In genomic region chr14:60272177-60272576, GRCh38 we compare ENCODE assay signal across 19 cellular contexts. TPM values are rescaled to one million over a fixed set of nuclear protein-coding genes. Genes with fewer than 3 reads are reported as not detected.
A peak's percentile ranks its signal among the peaks of the same experiment; 100 is the strongest.
DNase-seq lines count a peak whose midpoint lies in the region; ATAC-seq, FAIRE-seq and TF ChIP-seq lines count a peak whose summit lies in the region.
"Had no signal": no experiment of that assay in that cellular context is flagged by ENCODE, and none has a peak within 500 bp of the region (broad histone marks: within the 10 kb centered on the region; RNA-seq: fewer than 3 reads in every experiment).

No MANE protein-coding gene starts in this region.

- DNase-seq in DND-41 (no peak), K562 (ENCODE audit: extremely low read depth in 1 of 4, low spot score in 3 of 4) (no peak), pancreas (no peak), NOMO-1 treated with dmso at 0.1 percent for 144 hours (lab: John Stamatoyannopoulos, UW; ENCODE audit: unreplicated experiment) (no peak), stomach (no peak), SKM-1 (lab: John Stamatoyannopoulos, UW; ENCODE audit: unreplicated experiment) (no peak)
- DNase-seq: CD4-positive, alpha-beta T cell; DMS53; KG1; NCI-H1048; NCI-H1436 treated with DMSO at 0.1 percent for 48 hours; NCI-H2081 treated with DMSO at 0.1 percent for 48 hours; NCI-H226; NCI-H524 treated with DMSO at 0.1 percent for 48 hours; RPMI8226; SIG-M5 had no signal

- TF ChIP-seq CTCF in DND-41 (IDR thresholded peaks at IDR 0.05; ENCODE audit: borderline replicate concordance, extremely low read depth, low read length, poor library complexity, severe bottlenecking) (peak; percentile 17), Loucy (conservative IDR thresholded peaks at IDR 0.05; ENCODE audit: low read length) (peak; percentile 46), K562 (IDR thresholded peaks at IDR 0.05 in 2 of 3, conservative IDR thresholded peaks at IDR 0.05 in 1 of 3; ENCODE audit: insufficient read depth in 2 of 3, low read depth in 1 of 3, low read length in 3 of 3) (peak in 1 of 3 experiments; percentile 6; a peak in 1 of 6 replicates), pancreas (IDR thresholded peaks at IDR 0.05) (no peak), stomach (IDR thresholded peaks at IDR 0.05) (no peak)

- no peak overlapping the region for H3K9ac ChIP-seq in DND-41 (ENCODE audit: low read depth, low read length)
- no peak overlapping the region for H3K9ac ChIP-seq in Loucy (ENCODE audit: low read depth, low read length, poor library complexity, severe bottlenecking)
- H3K9ac ChIP-seq in K562 (ENCODE audit: insufficient read depth in 1 of 2, low read depth in 2 of 2, low read length in 2 of 2) = no peak overlapping the region

- no peaks in the 10 kb centered on the region for H3K36me3 ChIP-seq in DND-41 (ENCODE audit: insufficient read depth, low read length)
- H3K36me3 ChIP-seq in Loucy (ENCODE audit: insufficient read depth, low read length) = no peaks in the 10 kb centered on the region
- 0 out of 3 replicates have a peak, but pooled peaks cover 2% of the 10 kb centered on the region for H3K36me3 ChIP-seq in K562 (ENCODE audit: control insufficient read depth, insufficient read depth, low read length)
- H3K36me3 ChIP-seq in pancreas = no peaks in the 10 kb centered on the region
- H3K36me3 ChIP-seq in stomach = no peaks in the 10 kb centered on the region
- H3K36me3 ChIP-seq: HAP-1 had no signal

- no peaks in the 10 kb centered on the region for H3K9me3 ChIP-seq in DND-41 (ENCODE audit: insufficient read depth, low read length, severe bottlenecking)
- no peaks in the 10 kb centered on the region for H3K9me3 ChIP-seq in Loucy (ENCODE audit: insufficient read depth, low read depth, low read length)
- H3K9me3 ChIP-seq in K562 (replicated peaks; ENCODE audit: control insufficient read depth, insufficient read depth, low read depth, low read length) = no peaks in the 10 kb centered on the region
- no peaks in the 10 kb centered on the region for H3K9me3 ChIP-seq in pancreas
- no peaks in the 10 kb centered on the region for H3K9me3 ChIP-seq in stomach
- H3K9me3 ChIP-seq: HAP-1 had no signal

- H3K27ac ChIP-seq in DND-41 (ENCODE audit: low read length) (no peak overlapping the region), K562 (ENCODE audit: extremely low read depth, low read depth, low read length) (no peak overlapping the region), pancreas (no peak overlapping the region), stomach (no peak overlapping the region)

- in situ Hi-C loops in K562 (cut with MboI) = no loop called here

- no TSS peak for BruUV-seq in K562 (replicated peaks; lab: Mats Ljungman, UMichigan)

- intact Hi-C loops in K562 (cut with micrococcal nuclease) (no loop called here), pancreas (cut with DNase I) (no loop called here), stomach (cut with DNase I; ENCODE audit: low total_unique reads) (no loop called here)

- H3K27me3 ChIP-seq in DND-41 (ENCODE audit: insufficient read depth, low read length, poor library complexity) (no peaks in the 10 kb centered on the region), Loucy (ENCODE audit: insufficient read depth, low read length, poor library complexity, severe bottlenecking) (no peaks in the 10 kb centered on the region), K562 (ENCODE audit: control insufficient read depth in 2 of 2, insufficient read depth in 2 of 2, low read length in 2 of 2) (no peaks in the 10 kb centered on the region), pancreas (no peaks in the 10 kb centered on the region), stomach (no peaks in the 10 kb centered on the region)

- no peaks in the 10 kb centered on the region for H3F3A ChIP-seq in Loucy (ENCODE audit: low read depth)

- H3K79me2 ChIP-seq in DND-41 (ENCODE audit: insufficient read depth, low read length) = peaks cover 98% of the 10 kb centered on the region
- H3K79me2 ChIP-seq in Loucy (ENCODE audit: insufficient read depth, low read length) = peaks cover 99% of the 10 kb centered on the region
- peaks cover 84% of the 10 kb centered on the region for H3K79me2 ChIP-seq in K562 (ENCODE audit: control insufficient read depth, insufficient read depth, low read length)

- TF ChIP-seq POLR2A in K562 (conservative IDR thresholded peaks at IDR 0.05) = no peak
- TF ChIP-seq POLR2A in stomach (IDR thresholded peaks at IDR 0.05) = no peak

- H4K20me1 ChIP-seq in DND-41 (ENCODE audit: insufficient read depth, low read length) (peaks cover 36% of the 10 kb centered on the region), Loucy (ENCODE audit: insufficient read depth, low read length, poor library complexity, severe bottlenecking) (peaks cover 52% of the 10 kb centered on the region), K562 (replicated peaks; ENCODE audit: control insufficient read depth, insufficient read depth, low read length) (no peaks in the 10 kb centered on the region)

- H3K4me2 ChIP-seq in DND-41 (ENCODE audit: insufficient read depth, low read length) (no peak overlapping the region), Loucy (ENCODE audit: low read depth, low read length, poor library complexity, severe bottlenecking) (no peak overlapping the region), K562 (ENCODE audit: insufficient read depth, low read length) (no peak overlapping the region)

- POLR2A ChIA-PET in K562 (lab: Yijun Ruan, JAX) = no interaction called here

- H3K9me1 ChIP-seq in K562 (ENCODE audit: control insufficient read depth, insufficient read depth, low read length) = no peaks in the 10 kb centered on the region

- ATAC-seq in DND-41 (ENCODE audit: insufficient read depth, low read depth) (no peak), K562 (peak; percentile 55), pancreas (no peak), GM19467 (IDR thresholded peaks at IDR 0.05; ENCODE audit: unreplicated experiment) (no peak)

- TF ChIP-seq RAD21 in K562 (CRISPR knock-in tag; conservative IDR thresholded peaks at IDR 0.05 in 1 of 2, IDR thresholded peaks at IDR 0.05 in 1 of 2) = no peak

- H3K4me3 ChIP-seq in DND-41 (ENCODE audit: low read depth in 1 of 2, low read length in 2 of 2) (no peak overlapping the region), Loucy (ENCODE audit: low read length, poor library complexity, severe bottlenecking) (no peak overlapping the region), K562 (no peak overlapping the region), pancreas (no peak overlapping the region), stomach (no peak overlapping the region)
- H3K4me3 ChIP-seq: HAP-1 had no signal

- 100% methylated on average over 1 of the region's 2 CpGs for WGBS in K562 (ENCODE audit: insufficient coverage, low coverage, missing lambda C conversion rate)
- 94 to 100% methylated on average over 2 of the region's 2 CpGs for WGBS in pancreas, 2 donors
- WGBS in stomach, 5 donors = 84 to 100% (median 88%) methylated on average over 2 of the region's 2 CpGs

- no peak overlapping the region for H2AFZ ChIP-seq in DND-41 (ENCODE audit: low read depth, low read length)
- H2AFZ ChIP-seq in Loucy (ENCODE audit: low read length) = no peak overlapping the region
- no peak overlapping the region for H2AFZ ChIP-seq in K562 (ENCODE audit: low read depth, low read length)

- FAIRE-seq in K562 (lab: Jason Lieb, UNC) = no peak
- FAIRE-seq in pancreas (lab: Jason Lieb, UNC) = peak; percentile 39

- CTCF ChIA-PET in K562 (lab: Yijun Ruan, JAX; ENCODE audit: low intra/inter-chr PET ratio) = no interaction called here

- H3K4me1 ChIP-seq in DND-41 (ENCODE audit: insufficient read depth, low read length) (no peaks in the 10 kb centered on the region), Loucy (ENCODE audit: insufficient read depth, low read length, poor library complexity, severe bottlenecking) (peaks cover 19% of the 10 kb centered on the region), K562 (replicated peaks in 1 of 2; ENCODE audit: control insufficient read depth in 2 of 2, insufficient read depth in 2 of 2, low read length in 2 of 2) (peaks cover 6 to 18% of the 10 kb centered on the region in 2 experiments; a peak in 4 of 5 replicates), pancreas (peaks cover 0 to 26% (median 0%) of the 10 kb centered on the region in 3 donors), stomach (peaks cover 0 to 64% (median 41%) of the 10 kb centered on the region in 4 donors)

- TF ChIP-seq EP300 in K562 (IDR thresholded peaks at IDR 0.05; ENCODE audit: low read length) (no peak), stomach (IDR thresholded peaks at IDR 0.05) (no peak)

- no peaks in the 10 kb centered on the region for H3K9me2 ChIP-seq in Loucy (replicated peaks; ENCODE audit: low read depth, low read length)

TF ChIP-seq in K562, 482 proteins besides CTCF, POLR2A, EP300 and RAD21 (continues in another document):
- TF ChIP-seq SREBF2 (CRISPR knock-in tag; IDR thresholded peaks at IDR 0.05) (no peak), ZNF444 (CRISPR knock-in tag; IDR thresholded peaks at IDR 0.05) (no peak), ZNF431 (CRISPR knock-in tag; IDR thresholded peaks at IDR 0.05) (no peak), ESRRB (CRISPR knock-in tag; IDR thresholded peaks at IDR 0.05; ENCODE audit: borderline replicate concordance) (no peak), NR2C1 (IDR thresholded peaks at IDR 0.05) (no peak), NR2C1 (tag; IDR thresholded peaks at IDR 0.05) (no peak), ZC3H11A (IDR thresholded peaks at IDR 0.05; ENCODE audit: low read depth, low read length) (no peak)

RNA-seq across cellular contexts. Expression of gene PPM1A, which starts 23.2 kb away (rescaled TPM):
- 20.9 and 54.9 TPM in 2 replicates for total RNA-seq in K562 (2011; cell fraction: chromatin; rRNA removed; ENCODE audit: low replicate concordance)
- total RNA-seq in K562 (2011; cell fraction: nucleolus; rRNA removed) = 2.7 and 4.5 TPM in 2 replicates
- 12.0 and 24.3 TPM in 2 replicates for total RNA-seq in K562 (2011; cell fraction: nucleoplasm; rRNA removed)
- total RNA-seq in K562 (2014; rRNA removed) = 5.5 and 6.0 TPM in 2 replicates
- total RNA-seq in K562 (2014; rRNA removed; fragmentation: Illumina TruSeq; extraction: Trizol) = 16.0 and 22.0 TPM in 2 replicates
- 13.7 TPM in 2 replicates for total RNA-seq in K562 (2015; rRNA removed; fragmentation: Illumina TruSeq; extraction: Trizol)
- total RNA-seq in K562 (2021) = 19.3 and 23.9 TPM in 2 replicates
- polyA plus RNA-seq in K562 (2011; rRNA removed) = 13.5 and 21.4 TPM in 2 replicates
- polyA plus RNA-seq in K562 (2011; cell fraction: cytosol; rRNA removed) = 2.8 and 9.5 TPM in 2 replicates
- 16.6 and 22.1 TPM in 2 replicates for polyA plus RNA-seq in K562 (2011; cell fraction: nucleus; rRNA removed)
- polyA plus RNA-seq in K562 (2012) = 12.5 and 16.4 TPM in 2 replicates
- polyA plus RNA-seq in K562 (2014; fragmentation: Illumina TruSeq; extraction: Trizol) = 15.2 and 19.4 TPM in 2 replicates
- polyA plus RNA-seq in K562 (2014; fragmentation: Nextera tagmentation; extraction: Ambion mirVana) = 10 to 100 TPM; 10.1 to 13.6 TPM
- 8.8 and 16.9 TPM in 2 replicates for polyA plus RNA-seq in K562 (2014; rRNA removed)
- 97.2 and 107 TPM in 2 replicates for polyA minus RNA-seq in K562 (2011; rRNA and poly(A)+ RNA removed)
- 14.7 and 24.0 TPM in 2 replicates for polyA minus RNA-seq in K562 (2011; cell fraction: cytosol; rRNA and poly(A)+ RNA removed)
- 12.5 and 24.0 TPM in 2 replicates for polyA minus RNA-seq in K562 (2011; cell fraction: nucleus; rRNA and poly(A)+ RNA removed)
- 10 to 100 TPM; 20.9 to 32.3 (median 23.9) TPM for total RNA-seq in pancreas
- 10 to 100 TPM in 1 of 2 donors, 1 to 10 TPM in 1; 10.0 to 24.3 TPM for polyA plus RNA-seq in pancreas
- 10 to 100 TPM; 24.0 to 95.5 (median 40.2) TPM for total RNA-seq in stomach
- 10 to 100 TPM; 13.6 to 29.5 (median 24.0) TPM for polyA plus RNA-seq in stomach

Comparison
In these comparisons a context has a peak if more than half of its experiments do, and no peak if none do; other contexts are left out.
1. CTCF ChIP-seq: peak in DND-41 (single experiment) and Loucy (single experiment); none in pancreas (0 of 4) and stomach (0 of 7).